8 cellular contexts compared by ENCODE assay signal in genomic region chr3:132660745-132661067, GRCh38. TPM values are rescaled to one million over a fixed set of nuclear protein-coding genes. Genes with fewer than 3 reads are reported as not detected.
DNase-seq lines count a peak whose midpoint lies in the region; ATAC-seq and TF ChIP-seq lines count a peak whose summit lies in the region.

No MANE protein-coding gene starts in this region.

- no peaks in the 10 kb centered on the region for H3K36me3 Mint-ChIP-seq in natural killer cell treated with Interleukin-12 subunit alpha and Interleukin-12 subunit beta and Interleukin-15 and Interleukin-18, amount 100 ng/mL, for 72 hours

- peak overlapping the region; percentile 96 for H3K4me3 Mint-ChIP-seq in natural killer cell treated with Interleukin-12 subunit alpha and Interleukin-12 subunit beta and Interleukin-15 and Interleukin-18, amount 100 ng/mL, for 72 hours

- H3K4me1 ChIP-seq in HAP-1 (peaks cover 8% of the 10 kb centered on the region), Peyer's patch (peaks cover 0 to 43% (median 4%) of the 10 kb centered on the region in 4 donors), esophagus (ENCODE audit: control insufficient read depth in 2 of 2, insufficient read depth in 2 of 2, low read length in 1 of 2) (no peaks in the 10 kb centered on the region)

- in situ Hi-C loops in HAP-1 (cut with MboI; ENCODE audit: low sequenced_read_pairs): no loop called here

- peak overlapping the region; percentile 92 to 96 for H3K27ac Mint-ChIP-seq in natural killer cell treated with Interleukin-12 subunit alpha and Interleukin-12 subunit beta and Interleukin-15 and Interleukin-18, amount 100 ng/mL, for 72 hours

- no peaks in the 10 kb centered on the region for H3K27me3 Mint-ChIP-seq in natural killer cell treated with Interleukin-12 subunit alpha and Interleukin-12 subunit beta and Interleukin-15 and Interleukin-18, amount 100 ng/mL, for 72 hours

- no peaks in the 10 kb centered on the region for H3K27me3 ChIP-seq in HAP-1 (ENCODE audit: low read depth)
- no peaks in the 10 kb centered on the region for H3K27me3 ChIP-seq in Peyer's patch
- H3K27me3 ChIP-seq in esophagus (ENCODE audit: control insufficient read depth in 1 of 2, insufficient read depth in 2 of 2, low read length in 2 of 2): no peaks in the 10 kb centered on the region

- H3K4me3 ChIP-seq in HAP-1: peak overlapping the region; percentile 82
- H3K4me3 ChIP-seq in Peyer's patch: peak overlapping the region; percentile 66 to 92 (median 86)
- peak overlapping the region; percentile 92 to 99 for H3K4me3 ChIP-seq in esophagus (ENCODE audit: low read depth in 1 of 2, low read length in 2 of 2)

- TF ChIP-seq CTCF in Peyer's patch (IDR thresholded peaks at IDR 0.05): no peak

- DNase-seq in ELR (ENCODE audit: low read depth) (peak; percentile 54), HAP-1 (ENCODE audit: low spot score in 2 of 2) (peak in 1 of 2 experiments; percentile 6), Peyer's patch (no peak), GM19238 (ENCODE audit: insufficient read length, low spot score) (no peak), NCI-H345 treated with DMSO at 0.1 percent for 48 hours (lab: John Stamatoyannopoulos, UW; ENCODE audit: unreplicated experiment) (no peak)
- no peak for DNase-seq in natural killer cell treated with Interleukin-12 subunit alpha and Interleukin-12 subunit beta and Interleukin-15 and Interleukin-18, amount 100 ng/mL, for 72 hours (ENCODE audit: low spot score)
- DNase-seq in activated effector memory CD4-positive, alpha-beta T cell treated with Interleukin-2 at 50 U/mL for 16 hours: no peak

- no peaks in the 10 kb centered on the region for H3K36me3 ChIP-seq in HAP-1 (replicated peaks)
- H3K36me3 ChIP-seq in Peyer's patch: no peaks in the 10 kb centered on the region
- H3K36me3 ChIP-seq in esophagus (ENCODE audit: control insufficient read depth in 2 of 2, insufficient read depth in 2 of 2, low read length in 1 of 2): no peaks in the 10 kb centered on the region

- 0% methylated on average over 11 of the region's 11 CpGs for WGBS in esophagus, 2 donors

- H3K9me3 ChIP-seq in HAP-1 (no peaks in the 10 kb centered on the region), Peyer's patch (no peaks in the 10 kb centered on the region), esophagus (ENCODE audit: control insufficient read depth in 2 of 2, insufficient read depth in 1 of 2, low read depth in 1 of 2, low read length in 1 of 2) (no peaks in the 10 kb centered on the region)

- H3K27ac ChIP-seq in Peyer's patch: peak overlapping the region; percentile 88 to 95 (median 91)
- H3K27ac ChIP-seq in esophagus (ENCODE audit: low read depth in 2 of 2, low read length in 1 of 2): peak overlapping the region; percentile 90 to 92

- ATAC-seq in natural killer cell treated with Interleukin-12 subunit alpha and Interleukin-12 subunit beta and Interleukin-15 and Interleukin-18, amount 100 ng/mL, for 72 hours: peak; percentile 45 to 61

- H3K4me1 Mint-ChIP-seq in natural killer cell treated with Interleukin-12 subunit alpha and Interleukin-12 subunit beta and Interleukin-15 and Interleukin-18, amount 100 ng/mL, for 72 hours (ENCODE audit: low read depth in 2 of 2): peaks cover 37 to 48% of the 10 kb centered on the region in 2 donors

- no peaks in the 10 kb centered on the region for H3K9me3 Mint-ChIP-seq in natural killer cell treated with Interleukin-12 subunit alpha and Interleukin-12 subunit beta and Interleukin-15 and Interleukin-18, amount 100 ng/mL, for 72 hours

- no peak for TF ChIP-seq POLR2A in Peyer's patch (IDR thresholded peaks at IDR 0.05)

RNA-seq across cellular contexts. Expression of gene UBA5, which starts 0.6 kb away (rescaled TPM):
- 10 to 100 TPM; 44.8 to 53.1 (median 47.8) TPM for total RNA-seq in Peyer's patch
- 10 to 100 TPM; 16.3 to 19.2 TPM for polyA plus RNA-seq in esophagus
- total RNA-seq in natural killer cell treated with Interleukin-12 subunit alpha and Interleukin-12 subunit beta and Interleukin-15 and Interleukin-18, amount 100 ng/mL, for 72 hours: 10 to 100 TPM; 49.0 to 51.7 TPM

RNA-seq across cellular contexts. Expression of gene ACAD11, which starts 1.1 kb away (rescaled TPM):
- total RNA-seq in Peyer's patch: 100 to 1,000 TPM in 3 of 4 donors, 10 to 100 TPM in 1; 87.2 to 138 (median 114) TPM
- polyA plus RNA-seq in esophagus: 10 to 100 TPM in 1 of 2 donors, 1 to 10 TPM in 1; 8.4 to 10.6 TPM
- total RNA-seq in natural killer cell treated with Interleukin-12 subunit alpha and Interleukin-12 subunit beta and Interleukin-15 and Interleukin-18, amount 100 ng/mL, for 72 hours: 10 to 100 TPM in 1 of 2 donors, 1 to 10 TPM in 1; 9.3 to 11.5 TPM

Comparison
In these comparisons a context has a peak if more than half of its experiments do, and no peak if none do; other contexts are left out.
1. RNA of gene ACAD11, which starts 1.1 kb away (total RNA-seq): 87.2 to 138 TPM in Peyer's patch; 9.3 to 11.5 TPM in natural killer cell treated with Interleukin-12 subunit alpha and Interleukin-12 subunit beta and Interleukin-15 and Interleukin-18, amount 100 ng/mL, for 72 hours; every median in the first group is over 4 times any median in the second.
2. Peak in every context shown above with its lines, with median percentiles within 50 percentile points of each other: H3K4me3 ChIP-seq.